Comparison of ENCODE assay signal across 11 cellular contexts in the genomic region with DNA sequence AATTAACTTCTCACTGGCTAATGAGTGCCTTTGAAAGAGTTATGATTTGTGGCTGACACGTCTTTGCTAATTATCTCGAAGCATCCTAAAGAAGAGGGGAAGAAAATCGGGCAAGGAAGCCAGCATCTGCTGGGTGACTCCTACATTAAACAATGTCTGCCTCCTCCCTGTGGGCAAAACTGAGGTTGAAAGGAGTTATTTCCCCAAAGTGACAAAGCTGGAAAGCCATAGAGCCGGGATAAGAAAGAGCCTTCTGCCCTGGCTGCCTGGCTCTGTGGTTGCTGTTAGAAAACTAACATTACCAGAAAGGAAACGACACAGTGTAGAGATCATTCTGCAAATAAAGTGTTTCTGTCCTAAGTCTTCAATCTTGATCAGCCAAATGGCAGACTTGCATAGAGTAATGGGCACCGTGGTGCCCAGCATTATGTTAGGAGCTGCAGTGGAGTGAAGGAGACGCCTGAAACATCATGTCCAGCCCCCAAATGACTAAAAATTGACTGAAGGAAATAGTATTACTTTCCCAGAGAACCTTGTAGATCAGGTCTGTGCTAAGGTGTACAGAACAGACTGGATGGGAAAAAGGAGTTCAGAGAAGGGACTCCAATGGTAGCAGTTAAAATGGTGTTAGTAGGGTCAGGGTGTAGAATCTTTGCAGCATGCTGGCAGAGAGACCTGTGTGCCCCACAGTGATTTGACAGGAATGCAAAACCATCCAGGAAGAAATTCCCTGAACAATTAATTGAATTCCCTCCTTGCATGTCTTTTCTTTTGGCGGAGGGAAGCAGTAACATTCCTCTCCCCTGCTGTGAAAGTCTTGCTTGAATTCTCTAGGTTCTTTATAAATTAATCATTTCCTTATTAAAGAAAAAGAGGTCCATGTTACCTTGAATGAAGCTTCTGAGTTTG. TPM values are rescaled to one million over a fixed set of nuclear protein-coding genes. Genes with fewer than 3 reads are reported as not detected.
DNase-seq lines count a peak whose midpoint lies in the region; ATAC-seq and TF ChIP-seq lines count a peak whose summit lies in the region.
"Had no signal": no experiment of that assay in that cellular context is flagged by ENCODE, and none has a peak within 500 bp of the region (broad histone marks: within the 10 kb centered on the region; RNA-seq: fewer than 3 reads in every experiment).

No MANE protein-coding gene starts in this region.

- H3K4me1 ChIP-seq in body of pancreas (peaks cover 5% of the 10 kb centered on the region), mesenchymal stem cell (ENCODE audit: control insufficient read depth, insufficient read depth, low read depth, low read length) (peaks cover 6% of the 10 kb centered on the region)

- H3K9ac ChIP-seq in mesenchymal stem cell (ENCODE audit: low read length): peak overlapping the region; percentile 42

- peaks cover 7% of the 10 kb centered on the region for H3K27me3 Mint-ChIP-seq in activated CD8-positive, alpha-beta T cell treated with anti-CD3 and anti-CD28 coated beads, Interleukin-2, amount 10 ng/mL, durations not matched to agents 7 days and 5 days (ENCODE audit: low read depth)

- peak overlapping the region in 1 of 2 experiments; percentile 67 for H2BK12ac ChIP-seq in mesenchymal stem cell (ENCODE audit: low read length in 2 of 2)

- peaks cover 8% of the 10 kb centered on the region for H3K9me3 Mint-ChIP-seq in activated CD8-positive, alpha-beta T cell treated with anti-CD3 and anti-CD28 coated beads, Interleukin-2, amount 10 ng/mL, durations not matched to agents 7 days and 5 days (ENCODE audit: insufficient read depth)

- no peaks in the 10 kb centered on the region for H3K79me1 ChIP-seq in mesenchymal stem cell (replicated peaks; ENCODE audit: low read length, poor library complexity, severe bottlenecking)

- DNase-seq in EH (ENCODE audit: low read depth) (peak; percentile 93), LoVo (ENCODE audit: low spot score) (peak; percentile 37), body of pancreas (no peak), mesenchymal stem cell (no peak), T-helper 1 cell (no peak)
- no peak for DNase-seq in activated CD8-positive, alpha-beta T cell treated with anti-CD3 and anti-CD28 coated beads, Interleukin-2, amount 10 ng/mL, durations not matched to agents 7 days and 5 days
- DNase-seq: activated CD4-positive, alpha-beta T cell treated with anti-CD3 and anti-CD28 coated beads, Interleukin-2, amount 50 U/mL, for 1 hour; RPMI8226 had no signal

- no peak for TF ChIP-seq POLR2A in body of pancreas (IDR thresholded peaks at IDR 0.05)

- intact Hi-C loops in body of pancreas (cut with DNase I): no loop called here

- CTCF ChIA-PET in activated CD8-positive, alpha-beta T cell treated with anti-CD3 and anti-CD28 coated beads, Interleukin-2, amount 10 ng/mL, durations not matched to agents 7 days and 5 days (lab: Charles Lee): interaction anchor here (2.5 kb wide), 1 partner anchor 179 kb away, joined by 8 read pairs; no protein-coding TSS in a partner anchor

- H2BK15ac ChIP-seq in mesenchymal stem cell (ENCODE audit: low read depth, poor library complexity, severe bottlenecking): no peak overlapping the region

- no peak overlapping the region for H4K8ac ChIP-seq in mesenchymal stem cell (ENCODE audit: low read length)

- no peaks in the 10 kb centered on the region for H3K27me3 ChIP-seq in body of pancreas
- H3K27me3 ChIP-seq in mesenchymal stem cell (ENCODE audit: control insufficient read depth in 1 of 2, insufficient read depth in 1 of 2, low read length in 2 of 2): no peaks in the 10 kb centered on the region

- H2BK5ac ChIP-seq in mesenchymal stem cell (ENCODE audit: low read depth, low read length, poor library complexity, severe bottlenecking): peak overlapping the region; percentile 99

- no peak overlapping the region for H3K4me2 ChIP-seq in mesenchymal stem cell (ENCODE audit: low read length, poor library complexity, severe bottlenecking)

- peak; percentile 40 for ATAC-seq in body of pancreas
- ATAC-seq in GM21367 (IDR thresholded peaks at IDR 0.05; ENCODE audit: unreplicated experiment): no peak
- ATAC-seq in HG03342 (IDR thresholded peaks at IDR 0.05; ENCODE audit: unreplicated experiment): no peak
- no peak for ATAC-seq in activated CD8-positive, alpha-beta T cell treated with anti-CD3 and anti-CD28 coated beads, Interleukin-2, amount 10 ng/mL, durations not matched to agents 7 days and 5 days

- no peak overlapping the region for H4K91ac ChIP-seq in mesenchymal stem cell (ENCODE audit: low read length)

- H3K18ac ChIP-seq in mesenchymal stem cell (ENCODE audit: low read depth in 1 of 2, low read length in 2 of 2): no peak overlapping the region

- 31 to 44% methylated on average over 8 of the region's 8 CpGs for WGBS in body of pancreas, 2 donors
- 52% methylated on average over 8 of the region's 8 CpGs for WGBS in mesenchymal stem cell

- no peak overlapping the region for H3K27ac Mint-ChIP-seq in activated CD8-positive, alpha-beta T cell treated with anti-CD3 and anti-CD28 coated beads, Interleukin-2, amount 10 ng/mL, durations not matched to agents 7 days and 5 days
- H3K27ac Mint-ChIP-seq: progenitor cell of endocrine pancreas had no signal

- peak overlapping the region; percentile 46 for H2AFZ ChIP-seq in mesenchymal stem cell (ENCODE audit: low read depth, low read length)

- H3K9me3 ChIP-seq in body of pancreas: peaks cover 0 to 4% (median 0%) of the 10 kb centered on the region in 3 donors
- peaks cover 9% of the 10 kb centered on the region for H3K9me3 ChIP-seq in mesenchymal stem cell (ENCODE audit: control insufficient read depth, low read length)

- no peaks in the 10 kb centered on the region for H3K36me3 Mint-ChIP-seq in activated CD8-positive, alpha-beta T cell treated with anti-CD3 and anti-CD28 coated beads, Interleukin-2, amount 10 ng/mL, durations not matched to agents 7 days and 5 days (ENCODE audit: low read depth)

- no peak overlapping the region for H3K14ac ChIP-seq in mesenchymal stem cell (ENCODE audit: low read length in 2 of 2)

- H3K4me1 Mint-ChIP-seq in activated CD8-positive, alpha-beta T cell treated with anti-CD3 and anti-CD28 coated beads, Interleukin-2, amount 10 ng/mL, durations not matched to agents 7 days and 5 days (ENCODE audit: low read depth): no peaks in the 10 kb centered on the region

- H3K23ac ChIP-seq in mesenchymal stem cell (ENCODE audit: low read length in 2 of 2): no peak overlapping the region

- H3K4me3 Mint-ChIP-seq in activated CD8-positive, alpha-beta T cell treated with anti-CD3 and anti-CD28 coated beads, Interleukin-2, amount 10 ng/mL, durations not matched to agents 7 days and 5 days: no peak overlapping the region

- H3K4me3 ChIP-seq in body of pancreas (no peak overlapping the region), mesenchymal stem cell (ENCODE audit: insufficient read depth in 1 of 2, low read depth in 1 of 2, low read length in 2 of 2) (peak overlapping the region in 1 of 2 experiments; percentile 30)

- H2AK5ac ChIP-seq in mesenchymal stem cell (ENCODE audit: low read length, severe bottlenecking): peak overlapping the region; percentile 99

- H3K4ac ChIP-seq in mesenchymal stem cell (ENCODE audit: low read depth in 1 of 2, low read length in 2 of 2): no peak overlapping the region

- POLR2A ChIA-PET in activated CD8-positive, alpha-beta T cell treated with anti-CD3 and anti-CD28 coated beads, Interleukin-2, amount 10 ng/mL, durations not matched to agents 7 days and 5 days (lab: Charles Lee): no interaction called here

- H3K36me3 ChIP-seq in body of pancreas (replicated peaks in 1 of 2; ENCODE audit: insufficient read depth in 1 of 2, low read depth in 2 of 2): no peaks in the 10 kb centered on the region
- no peaks in the 10 kb centered on the region for H3K36me3 ChIP-seq in mesenchymal stem cell (ENCODE audit: control insufficient read depth in 1 of 2, insufficient read depth in 2 of 2, low read depth in 1 of 2, low read length in 2 of 2)

- TF ChIP-seq CTCF in body of pancreas (IDR thresholded peaks at IDR 0.05): no peak

- no peak overlapping the region for H3K27ac ChIP-seq in body of pancreas
- H3K27ac ChIP-seq in mesenchymal stem cell (ENCODE audit: low read length, poor library complexity, severe bottlenecking): peak overlapping the region; percentile 100

- no peak overlapping the region for H2BK120ac ChIP-seq in mesenchymal stem cell (ENCODE audit: low read depth, low read length)

RNA-seq across cellular contexts. Expression of gene ALPK2, which starts 44.4 kb away (rescaled TPM):
- under 1 TPM in 1 of 2 donors, not detected in 1; 0.26 TPM for total RNA-seq in body of pancreas
- polyA plus RNA-seq in mesenchymal stem cell (2013, experiment 1 of 2): 7.2 TPM
- 7.0 TPM for polyA plus RNA-seq in mesenchymal stem cell (2013, experiment 2 of 2)
- total RNA-seq in activated CD8-positive, alpha-beta T cell treated with anti-CD3 and anti-CD28 coated beads, Interleukin-2, amount 10 ng/mL, durations not matched to agents 7 days and 5 days: not detected

Comparison
In these comparisons a context has a peak if more than half of its experiments do, and no peak if none do; other contexts are left out.
1. DNase-seq: peak in EH (single experiment) and LoVo (single experiment); none in body of pancreas (0 of 4), mesenchymal stem cell (single experiment), activated CD8-positive, alpha-beta T cell treated with anti-CD3 and anti-CD28 coated beads, Interleukin-2, amount 10 ng/mL, durations not matched to agents 7 days and 5 days (single experiment) and T-helper 1 cell (0 of 5).